Comparison of ENCODE assay signal across 8 cellular contexts in the genomic region with DNA sequence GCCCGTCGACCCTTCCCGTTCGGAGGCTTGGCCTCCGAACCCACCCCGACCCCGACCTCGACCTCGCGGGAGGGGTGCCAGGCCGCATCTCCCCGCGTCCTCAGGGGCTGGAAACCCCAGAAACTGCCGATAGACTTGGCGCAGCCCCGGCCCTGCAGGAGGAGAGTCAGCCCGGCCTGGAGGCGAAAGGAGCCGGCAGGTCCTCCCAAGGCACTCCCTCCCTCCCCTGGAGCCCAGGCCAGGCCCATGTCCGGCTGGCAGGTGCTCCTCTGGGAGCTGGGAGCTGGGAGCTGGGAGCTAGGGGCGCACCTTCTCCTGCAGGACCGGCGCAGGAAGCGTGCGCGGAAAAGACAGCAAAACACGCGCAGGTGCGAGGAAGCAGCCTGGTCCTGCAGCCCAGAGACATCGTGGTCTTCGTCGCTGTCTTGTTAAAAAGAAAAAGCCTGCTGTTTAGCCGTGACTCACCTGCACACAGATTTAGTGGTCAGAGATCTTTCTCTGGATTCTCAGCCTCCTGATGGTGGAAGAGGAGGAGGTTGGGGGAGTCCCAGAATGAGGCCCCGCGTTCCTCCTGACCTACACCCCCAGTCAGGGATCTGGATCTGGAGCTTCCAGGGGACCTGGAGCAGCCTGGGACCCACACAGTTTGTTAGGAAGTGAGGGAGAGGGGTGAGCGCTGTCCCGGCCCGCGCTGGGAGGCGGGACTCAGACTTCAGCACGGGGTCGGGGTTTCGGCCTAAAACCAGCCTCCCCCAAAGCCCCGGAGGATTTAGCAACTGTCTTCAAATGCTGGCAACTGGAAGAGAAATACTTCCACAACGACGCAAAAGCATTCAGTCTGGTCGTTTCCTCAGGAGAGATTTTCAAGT. TPM values are rescaled to one million over a fixed set of nuclear protein-coding genes. Genes with fewer than 3 reads are reported as not detected.
A peak's percentile ranks its signal among the peaks of the same experiment; 100 is the strongest.
DNase-seq lines count a peak whose midpoint lies in the region; ATAC-seq and TF ChIP-seq lines count a peak whose summit lies in the region.

No MANE protein-coding gene starts in this region.

- DNase-seq in CD1c-positive myeloid dendritic cell (ENCODE audit: extremely low spot score) = peak; percentile 53
- no peak for DNase-seq in astrocyte of the spinal cord (ENCODE audit: low read depth, low spot score)
- peak in 1 of 2 donors; percentile 62 for DNase-seq in left colon
- peak; percentile 30 for DNase-seq in testis
- no peak for DNase-seq in stimulated activated CD4-positive, alpha-beta T cell treated with anti-CD3 and anti-CD28 coated beads, Interleukin-4, amount 100 ng/mL, for 1 hour
- DNase-seq in activated gamma-delta T cell treated with Interleukin-2 at 50 U/mL for 16 hours = no peak

- H3K9ac ChIP-seq in HUES48 (ENCODE audit: low read depth, low read length) = peak overlapping the region; percentile 18; the same call in 1 of the 2 replicates

- TF ChIP-seq CTCF in astrocyte of the spinal cord (IDR thresholded peaks at IDR 0.05; ENCODE audit: low read depth, low read length) (no peak), testis (IDR thresholded peaks at IDR 0.05) (no peak)

- intact Hi-C loops in left colon (cut with DNase I, micrococcal nuclease) = no loop called here
- intact Hi-C loops in testis (cut with DNase I; ENCODE audit: low total_unique reads) = no loop called here

- H3K4me3 ChIP-seq in HUES48 (ENCODE audit: low read depth, low read length) (peak overlapping the region; percentile 70), astrocyte of the spinal cord (ENCODE audit: low read depth, low read length) (peak overlapping the region; percentile 17), testis (peak overlapping the region; percentile 78 to 90)

- 19 to 30% methylated on average over 24 to 46 of the region's 47 CpGs for WGBS in testis, 2 donors

- ATAC-seq in left colon (peak; percentile 51), GM19324 (IDR thresholded peaks at IDR 0.05; ENCODE audit: low FRiP score, unreplicated experiment) (no peak)

- H3K27ac ChIP-seq in HUES48 (ENCODE audit: low read depth, low read length) (no peak overlapping the region), testis (peak overlapping the region; percentile 90 to 92)

- in situ Hi-C loops in astrocyte of the spinal cord (cut with HindIII; ENCODE audit: low sequenced_read_pairs) = no loop called here

- peaks cover 42% of the 10 kb centered on the region for H3K27me3 ChIP-seq in HUES48 (ENCODE audit: control insufficient read depth, insufficient read depth, low read length)
- H3K27me3 ChIP-seq in testis = no peaks in the 10 kb centered on the region

- no peaks in the 10 kb centered on the region for H3K9me3 ChIP-seq in HUES48 (ENCODE audit: control insufficient read depth, insufficient read depth, low read length)
- no peaks in the 10 kb centered on the region for H3K9me3 ChIP-seq in testis

- TF ChIP-seq POLR2A in testis (IDR thresholded peaks at IDR 0.05) = no peak

- H3K4me1 ChIP-seq in HUES48 (ENCODE audit: control insufficient read depth, insufficient read depth, low read length) (peaks cover 10% of the 10 kb centered on the region; the same call in 1 of the 2 replicates), testis (peaks cover 20% of the 10 kb centered on the region)

- no peaks in the 10 kb centered on the region for H3K36me3 ChIP-seq in HUES48 (ENCODE audit: control insufficient read depth, insufficient read depth, low read length)
- no peaks in the 10 kb centered on the region for H3K36me3 ChIP-seq in testis (ENCODE audit: low read depth, missing control alignments)

RNA-seq across cellular contexts. Expression of a gene that starts 0.7 kb away (rescaled TPM):
- 10 to 100 TPM; 48.5 to 51.6 TPM for total RNA-seq in left colon
- 10 to 100 TPM; 15.4 to 20.3 TPM for total RNA-seq in testis
- polyA plus RNA-seq in testis (ENCODE audit: insufficient read depth, low read depth, low replicate concordance) = 16.7 TPM

Comparison
In these comparisons a context has a peak if more than half of its experiments do, and no peak if none do; other contexts are left out.
1. DNase-seq: peak in CD1c-positive myeloid dendritic cell (single experiment) and testis (single experiment); none in astrocyte of the spinal cord (single experiment), stimulated activated CD4-positive, alpha-beta T cell treated with anti-CD3 and anti-CD28 coated beads, Interleukin-4, amount 100 ng/mL, for 1 hour (single experiment) and activated gamma-delta T cell treated with Interleukin-2 at 50 U/mL for 16 hours (single experiment).
2. H3K4me3 ChIP-seq: peak in every context shown above with its lines; median percentile 84 in testis; 70 in HUES48; 17 in astrocyte of the spinal cord.